In genomic region chr4:182338059-182338458, GRCh38 we compare ENCODE assay signal across 1 cellular context.
TF ChIP-seq lines count a peak whose summit lies in the region.

No MANE protein-coding gene starts in this region.

TF ChIP-seq in HEK293, 187 proteins besides CTCF, POLR2A, EP300 and RAD21 (continued from another document):
- no peak for TF ChIP-seq ZBTB11 (tag by site-specific recombination; conservative IDR thresholded peaks at IDR 0.05; ENCODE audit: low read depth)
- peak; percentile 29; the same call in 1 of the 2 replicates for TF ChIP-seq IKZF3 (tag by site-specific recombination; IDR thresholded peaks at IDR 0.05)
- TF ChIP-seq ZNF266 (tag by site-specific recombination; IDR thresholded peaks at IDR 0.05; ENCODE audit: low read depth), result no peak
